2 cellular contexts compared by ENCODE assay signal in genomic region chr18:58284699-58285490, GRCh38.
TF ChIP-seq lines count a peak whose summit lies in the region.

No MANE protein-coding gene starts in this region.

TF ChIP-seq in HEK293, 187 proteins besides CTCF, POLR2A, EP300 and RAD21 (continued from another document and continues in another):
- TF ChIP-seq, protein P1, sequence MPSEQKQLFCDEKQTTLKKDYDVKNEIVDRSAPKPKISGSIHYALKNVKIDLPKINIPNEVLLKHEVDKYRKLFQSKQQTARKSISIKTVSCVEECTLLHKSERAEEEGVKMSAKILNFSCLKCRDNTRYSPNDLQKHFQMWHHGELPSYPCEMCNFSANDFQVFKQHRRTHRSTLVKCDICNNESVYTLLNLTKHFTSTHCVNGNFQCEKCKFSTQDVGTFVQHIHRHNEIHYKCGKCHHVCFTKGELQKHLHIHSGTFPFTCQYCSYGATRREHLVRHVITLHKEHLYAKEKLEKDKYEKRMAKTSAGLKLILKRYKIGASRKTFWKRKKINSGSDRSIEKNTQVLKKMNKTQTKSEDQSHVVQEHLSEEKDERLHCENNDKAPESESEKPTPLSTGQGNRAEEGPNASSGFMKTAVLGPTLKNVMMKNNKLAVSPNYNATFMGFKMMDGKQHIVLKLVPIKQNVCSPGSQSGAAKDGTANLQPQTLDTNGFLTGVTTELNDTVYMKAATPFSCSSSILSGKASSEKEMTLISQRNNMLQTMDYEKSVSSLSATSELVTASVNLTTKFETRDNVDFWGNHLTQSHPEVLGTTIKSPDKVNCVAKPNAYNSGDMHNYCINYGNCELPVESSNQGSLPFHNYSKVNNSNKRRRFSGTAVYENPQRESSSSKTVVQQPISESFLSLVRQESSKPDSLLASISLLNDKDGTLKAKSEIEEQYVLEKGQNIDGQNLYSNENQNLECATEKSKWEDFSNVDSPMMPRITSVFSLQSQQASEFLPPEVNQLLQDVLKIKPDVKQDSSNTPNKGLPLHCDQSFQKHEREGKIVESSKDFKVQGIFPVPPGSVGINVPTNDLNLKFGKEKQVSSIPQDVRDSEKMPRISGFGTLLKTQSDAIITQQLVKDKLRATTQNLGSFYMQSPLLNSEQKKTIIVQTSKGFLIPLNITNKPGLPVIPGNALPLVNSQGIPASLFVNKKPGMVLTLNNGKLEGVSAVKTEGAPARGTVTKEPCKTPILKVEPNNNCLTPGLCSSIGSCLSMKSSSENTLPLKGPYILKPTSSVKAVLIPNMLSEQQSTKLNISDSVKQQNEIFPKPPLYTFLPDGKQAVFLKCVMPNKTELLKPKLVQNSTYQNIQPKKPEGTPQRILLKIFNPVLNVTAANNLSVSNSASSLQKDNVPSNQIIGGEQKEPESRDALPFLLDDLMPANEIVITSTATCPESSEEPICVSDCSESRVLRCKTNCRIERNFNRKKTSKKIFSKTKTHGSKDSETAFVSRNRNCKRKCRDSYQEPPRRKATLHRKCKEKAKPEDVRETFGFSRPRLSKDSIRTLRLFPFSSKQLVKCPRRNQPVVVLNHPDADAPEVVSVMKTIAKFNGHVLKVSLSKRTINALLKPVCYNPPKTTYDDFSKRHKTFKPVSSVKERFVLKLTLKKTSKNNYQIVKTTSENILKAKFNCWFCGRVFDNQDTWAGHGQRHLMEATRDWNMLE (tag by site-specific recombination; conservative IDR thresholded peaks at IDR 0.05; ENCODE audit: low read depth): no peak
- no peak for TF ChIP-seq KLF9 (tag by site-specific recombination; IDR thresholded peaks at IDR 0.05; ENCODE audit: low read depth)
- no peak for TF ChIP-seq ZIC2 (tag by site-specific recombination; IDR thresholded peaks at IDR 0.05)
- TF ChIP-seq, protein P2, sequence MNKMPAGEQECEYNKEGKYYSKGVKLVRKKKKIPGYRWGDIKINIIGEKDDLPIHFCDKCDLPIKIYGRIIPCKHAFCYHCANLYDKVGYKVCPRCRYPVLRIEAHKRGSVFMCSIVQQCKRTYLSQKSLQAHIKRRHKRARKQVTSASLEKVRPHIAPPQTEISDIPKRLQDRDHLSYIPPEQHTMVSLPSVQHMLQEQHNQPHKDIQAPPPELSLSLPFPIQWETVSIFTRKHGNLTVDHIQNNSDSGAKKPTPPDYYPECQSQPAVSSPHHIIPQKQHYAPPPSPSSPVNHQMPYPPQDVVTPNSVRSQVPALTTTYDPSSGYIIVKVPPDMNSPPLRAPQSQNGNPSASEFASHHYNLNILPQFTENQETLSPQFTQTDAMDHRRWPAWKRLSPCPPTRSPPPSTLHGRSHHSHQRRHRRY (tag by site-specific recombination; IDR thresholded peaks at IDR 0.05): no peak
- TF ChIP-seq ZNF610 (tag by site-specific recombination; IDR thresholded peaks at IDR 0.05; ENCODE audit: borderline replicate concordance): no peak
- no peak for TF ChIP-seq ZNF335 (tag by site-specific recombination; conservative IDR thresholded peaks at IDR 0.05)
- no peak for TF ChIP-seq ZNF350 (tag by site-specific recombination; IDR thresholded peaks at IDR 0.05)
- no peak for TF ChIP-seq ZNF23 (tag by site-specific recombination; IDR thresholded peaks at IDR 0.05; ENCODE audit: borderline replicate concordance)
- TF ChIP-seq ZNF639 (tag by site-specific recombination; IDR thresholded peaks at IDR 0.05): no peak
- no peak for TF ChIP-seq IKZF3 (tag by site-specific recombination; IDR thresholded peaks at IDR 0.05)
- TF ChIP-seq ZBTB8A (tag by site-specific recombination; IDR thresholded peaks at IDR 0.05): no peak
- TF ChIP-seq OSR2 (tag by site-specific recombination; IDR thresholded peaks at IDR 0.05): peak; percentile 24; the same call in 1 of the 2 replicates
- no peak for TF ChIP-seq ZNF416 (tag by site-specific recombination; IDR thresholded peaks at IDR 0.05)
- no peak for TF ChIP-seq GLI4 (tag by site-specific recombination; IDR thresholded peaks at IDR 0.05)
- no peak for TF ChIP-seq ZNF426 (tag by site-specific recombination; IDR thresholded peaks at IDR 0.05)
- TF ChIP-seq ZNF510 (tag by site-specific recombination; IDR thresholded peaks at IDR 0.05; ENCODE audit: insufficient replicate concordance): no peak
- TF ChIP-seq ZNF555 (tag by site-specific recombination; conservative IDR thresholded peaks at IDR 0.05): no peak
- no peak for TF ChIP-seq ZSCAN30 (tag by site-specific recombination; IDR thresholded peaks at IDR 0.05)
- no peak for TF ChIP-seq ZNF677 (tag by site-specific recombination; IDR thresholded peaks at IDR 0.05)
- no peak for TF ChIP-seq HOXC10 (CRISPR knock-in tag; IDR thresholded peaks at IDR 0.05)

TF ChIP-seq in HepG2, 621 proteins besides CTCF, POLR2A, EP300 and RAD21:
- TF ChIP-seq, protein P3, sequence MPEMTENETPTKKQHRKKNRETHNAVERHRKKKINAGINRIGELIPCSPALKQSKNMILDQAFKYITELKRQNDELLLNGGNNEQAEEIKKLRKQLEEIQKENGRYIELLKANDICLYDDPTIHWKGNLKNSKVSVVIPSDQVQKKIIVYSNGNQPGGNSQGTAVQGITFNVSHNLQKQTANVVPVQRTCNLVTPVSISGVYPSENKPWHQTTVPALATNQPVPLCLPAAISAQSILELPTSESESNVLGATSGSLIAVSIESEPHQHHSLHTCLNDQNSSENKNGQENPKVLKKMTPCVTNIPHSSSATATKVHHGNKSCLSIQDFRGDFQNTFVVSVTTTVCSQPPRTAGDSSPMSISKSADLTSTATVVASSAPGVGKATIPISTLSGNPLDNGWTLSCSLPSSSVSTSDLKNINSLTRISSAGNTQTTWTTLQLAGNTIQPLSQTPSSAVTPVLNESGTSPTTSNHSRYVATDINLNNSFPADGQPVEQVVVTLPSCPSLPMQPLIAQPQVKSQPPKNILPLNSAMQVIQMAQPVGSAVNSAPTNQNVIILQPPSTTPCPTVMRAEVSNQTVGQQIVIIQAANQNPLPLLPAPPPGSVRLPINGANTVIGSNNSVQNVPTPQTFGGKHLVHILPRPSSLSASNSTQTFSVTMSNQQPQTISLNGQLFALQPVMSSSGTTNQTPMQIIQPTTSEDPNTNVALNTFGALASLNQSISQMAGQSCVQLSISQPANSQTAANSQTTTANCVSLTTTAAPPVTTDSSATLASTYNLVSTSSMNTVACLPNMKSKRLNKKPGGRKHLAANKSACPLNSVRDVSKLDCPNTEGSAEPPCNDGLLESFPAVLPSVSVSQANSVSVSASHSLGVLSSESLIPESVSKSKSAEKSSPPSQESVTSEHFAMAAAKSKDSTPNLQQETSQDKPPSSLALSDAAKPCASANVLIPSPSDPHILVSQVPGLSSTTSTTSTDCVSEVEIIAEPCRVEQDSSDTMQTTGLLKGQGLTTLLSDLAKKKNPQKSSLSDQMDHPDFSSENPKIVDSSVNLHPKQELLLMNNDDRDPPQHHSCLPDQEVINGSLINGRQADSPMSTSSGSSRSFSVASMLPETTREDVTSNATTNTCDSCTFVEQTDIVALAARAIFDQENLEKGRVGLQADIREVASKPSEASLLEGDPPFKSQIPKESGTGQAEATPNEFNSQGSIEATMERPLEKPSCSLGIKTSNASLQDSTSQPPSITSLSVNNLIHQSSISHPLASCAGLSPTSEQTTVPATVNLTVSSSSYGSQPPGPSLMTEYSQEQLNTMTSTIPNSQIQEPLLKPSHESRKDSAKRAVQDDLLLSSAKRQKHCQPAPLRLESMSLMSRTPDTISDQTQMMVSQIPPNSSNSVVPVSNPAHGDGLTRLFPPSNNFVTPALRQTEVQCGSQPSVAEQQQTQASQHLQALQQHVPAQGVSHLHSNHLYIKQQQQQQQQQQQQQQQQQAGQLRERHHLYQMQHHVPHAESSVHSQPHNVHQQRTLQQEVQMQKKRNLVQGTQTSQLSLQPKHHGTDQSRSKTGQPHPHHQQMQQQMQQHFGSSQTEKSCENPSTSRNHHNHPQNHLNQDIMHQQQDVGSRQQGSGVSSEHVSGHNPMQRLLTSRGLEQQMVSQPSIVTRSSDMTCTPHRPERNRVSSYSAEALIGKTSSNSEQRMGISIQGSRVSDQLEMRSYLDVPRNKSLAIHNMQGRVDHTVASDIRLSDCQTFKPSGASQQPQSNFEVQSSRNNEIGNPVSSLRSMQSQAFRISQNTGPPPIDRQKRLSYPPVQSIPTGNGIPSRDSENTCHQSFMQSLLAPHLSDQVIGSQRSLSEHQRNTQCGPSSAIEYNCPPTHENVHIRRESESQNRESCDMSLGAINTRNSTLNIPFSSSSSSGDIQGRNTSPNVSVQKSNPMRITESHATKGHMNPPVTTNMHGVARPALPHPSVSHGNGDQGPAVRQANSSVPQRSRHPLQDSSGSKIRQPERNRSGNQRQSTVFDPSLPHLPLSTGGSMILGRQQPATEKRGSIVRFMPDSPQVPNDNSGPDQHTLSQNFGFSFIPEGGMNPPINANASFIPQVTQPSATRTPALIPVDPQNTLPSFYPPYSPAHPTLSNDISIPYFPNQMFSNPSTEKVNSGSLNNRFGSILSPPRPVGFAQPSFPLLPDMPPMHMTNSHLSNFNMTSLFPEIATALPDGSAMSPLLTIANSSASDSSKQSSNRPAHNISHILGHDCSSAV (CRISPR knock-in tag; IDR thresholded peaks at IDR 0.05; ENCODE audit: borderline replicate concordance): no peak
- TF ChIP-seq STAT5B (CRISPR knock-in tag; IDR thresholded peaks at IDR 0.05) (no peak), ZSCAN25 (CRISPR knock-in tag; IDR thresholded peaks at IDR 0.05) (no peak), TMF1 (CRISPR knock-in tag; IDR thresholded peaks at IDR 0.05; ENCODE audit: low read depth) (no peak), ZNF296 (CRISPR knock-in tag; conservative IDR thresholded peaks at IDR 0.05) (no peak), ISX (CRISPR knock-in tag; conservative IDR thresholded peaks at IDR 0.05) (no peak), ZKSCAN8 (CRISPR knock-in tag; IDR thresholded peaks at IDR 0.05; ENCODE audit: borderline replicate concordance) (no peak), MLLT10 (CRISPR knock-in tag; IDR thresholded peaks at IDR 0.05) (no peak), ZNF737 (CRISPR knock-in tag; IDR thresholded peaks at IDR 0.05; ENCODE audit: borderline replicate concordance) (no peak), ZNF709 (CRISPR knock-in tag; IDR thresholded peaks at IDR 0.05) (no peak), ZNF761 (CRISPR knock-in tag; conservative IDR thresholded peaks at IDR 0.05) (no peak)
